Comparison of ENCODE assay signal across 17 cellular contexts in the genomic region with DNA sequence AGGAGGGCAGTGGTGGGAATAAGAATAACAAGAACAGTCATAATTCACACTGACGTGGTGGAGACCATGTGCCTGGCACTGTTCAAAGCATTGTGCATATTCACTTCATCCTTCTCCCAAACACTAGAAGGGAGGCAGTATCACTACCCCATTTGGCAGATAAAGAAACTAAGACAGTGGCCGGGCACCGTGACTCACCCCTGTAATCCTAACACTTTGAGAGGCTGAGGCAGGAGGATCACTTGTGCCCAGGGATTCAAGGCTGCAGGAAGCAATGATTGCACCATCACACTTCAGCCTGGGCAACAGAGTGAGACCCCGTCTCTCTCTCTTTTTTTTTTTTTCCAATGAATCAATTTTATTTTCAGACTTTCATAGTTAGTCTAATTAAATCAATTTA. TPM values are rescaled to one million over a fixed set of nuclear protein-coding genes. Genes with fewer than 3 reads are reported as not detected.
"Had no signal": no experiment of that assay in that cellular context is flagged by ENCODE, and none has a peak within 500 bp of the region (broad histone marks: within the 10 kb centered on the region; RNA-seq: fewer than 3 reads in every experiment).

No MANE protein-coding gene starts in this region.

- H3K4me3 ChIP-seq: adrenal gland, coronary artery, gastrocnemius medialis, left ventricle myocardium inferior, psoas muscle, sigmoid colon, suprapubic skin had no signal

- ATAC-seq: activated CD4-positive, CD25-positive, alpha-beta regulatory T cell treated with anti-CD3 and anti-CD28 coated beads, Interleukin-2, amount 50 U/mL, for 24 hours; gastrocnemius medialis had no signal

- H3K27ac ChIP-seq: adrenal gland, coronary artery, gastrocnemius medialis, left ventricle myocardium inferior, psoas muscle, sigmoid colon, suprapubic skin had no signal

- H3K27me3 ChIP-seq: adrenal gland, gastrocnemius medialis, suprapubic skin had no signal

- DNase-seq: activated naive CD4-positive, alpha-beta T cell treated with anti-CD3 and anti-CD28 coated beads, Interleukin-2, amount 50 U/mL, for 16 hours; adrenal gland; caudate nucleus; effector CD4-positive, alpha-beta T cell; gastrocnemius medialis; kidney; left ventricle myocardium inferior; mesenchymal stem cell; psoas muscle; sigmoid colon; stimulated activated CD4-positive, alpha-beta T cell treated with anti-CD3 and anti-CD28 coated beads, Interleukin-2, amount 100 ng/mL, for 24 hours; stimulated activated naive CD4-positive, alpha-beta T cell treated with Interleukin-2 at 50 U/mL for 16 hours had no signal

- H3K9me3 ChIP-seq: adrenal gland, gastrocnemius medialis, left ventricle myocardium inferior, psoas muscle, sigmoid colon, suprapubic skin had no signal

- FAIRE-seq: endothelial cell of umbilical vein, kidney had no signal

- H3K36me3 ChIP-seq: adrenal gland, gastrocnemius medialis, left ventricle myocardium inferior, sigmoid colon, suprapubic skin had no signal

RNA-seq across cellular contexts. Expression of a gene that starts 21.0 kb away (rescaled TPM):
- total RNA-seq: endothelial cell of umbilical vein; gastrocnemius medialis; sigmoid colon; T-helper 2 cell treated with Interferon-gamma antibody and Interleukin-4, amounts not matched to agents 100 ng/mL and 5 ng/mL, for 36 hours had no signal
- polyA plus RNA-seq: endothelial cell of umbilical vein had no signal
